Comparison of ENCODE assay signal across 8 cellular contexts in genomic region chr1:27563407-27564263, GRCh38. TPM values are rescaled to one million over a fixed set of nuclear protein-coding genes. Genes with fewer than 3 reads are reported as not detected.
DNase-seq lines count a peak whose midpoint lies in the region; TF ChIP-seq lines count a peak whose summit lies in the region.
"Had no signal": no experiment of that assay in that cellular context is flagged by ENCODE, and none has a peak within 500 bp of the region (broad histone marks: within the 10 kb centered on the region; RNA-seq: fewer than 3 reads in every experiment).

No MANE protein-coding gene starts in this region.

- no peaks in the 10 kb centered on the region for H3K27me3 ChIP-seq in colonic mucosa

- peak overlapping the region; percentile 87 for H3K27ac Mint-ChIP-seq in type B pancreatic cell

- DNase-seq in HuH-7 (ENCODE audit: low spot score) (peak; percentile 70), colonic mucosa (peak; percentile 80), medulla oblongata (ENCODE audit: extremely low spot score) (peak; percentile 63), type B pancreatic cell (ENCODE audit: extremely low spot score, unreplicated experiment) (no peak), NCI-H82 treated with DMSO at 0.1 percent for 48 hours (lab: John Stamatoyannopoulos, UW; ENCODE audit: unreplicated experiment) (no peak)
- no peak for DNase-seq in activated CD8-positive, alpha-beta memory T cell treated with anti-CD3 and anti-CD28 coated beads for 24 hours
- DNase-seq in stimulated activated CD4-positive, alpha-beta T cell treated with anti-CD3 and anti-CD28 coated beads, Interleukin-1b, Interleukin-23, amount 100 ng/mL, for 48 hours: no peak
- DNase-seq: midbrain had no signal

- no peaks in the 10 kb centered on the region for H3K36me3 ChIP-seq in colonic mucosa

- no peak overlapping the region for H3K4me3 ChIP-seq in colonic mucosa

- no peaks in the 10 kb centered on the region for H3K9me3 ChIP-seq in colonic mucosa

- H3K9me3 Mint-ChIP-seq in type B pancreatic cell: no peaks in the 10 kb centered on the region

- H3K4me1 ChIP-seq in colonic mucosa: peaks cover 37% of the 10 kb centered on the region

- peak overlapping the region; percentile 64 for H3K4me3 Mint-ChIP-seq in type B pancreatic cell

- H3K9ac ChIP-seq in colonic mucosa (ENCODE audit: low read depth in 2 of 2, low read length in 2 of 2): peak overlapping the region; percentile 15 to 19

- TF ChIP-seq CTCF in colonic mucosa (IDR thresholded peaks at IDR 0.05): no peak
- TF ChIP-seq CTCF in type B pancreatic cell (conservative IDR thresholded peaks at IDR 0.05): no peak

- intact Hi-C loops in colonic mucosa (cut with DNase I): no loop called here

- H3K27me3 Mint-ChIP-seq in type B pancreatic cell: no peaks in the 10 kb centered on the region

- H3K36me3 Mint-ChIP-seq in type B pancreatic cell: no peaks in the 10 kb centered on the region

- peaks cover 84% of the 10 kb centered on the region for H3K4me1 Mint-ChIP-seq in type B pancreatic cell (ENCODE audit: unreplicated experiment)

- peak overlapping the region; percentile 58 for H3K27ac ChIP-seq in colonic mucosa

RNA-seq across cellular contexts. Expression of gene AHDC1, which starts 40.3 kb away (rescaled TPM):
- total RNA-seq in colonic mucosa (10 to 100 TPM; 18.4 to 26.8 TPM), type B pancreatic cell (ENCODE audit: low replicate concordance) (49.3 and 61.0 TPM in 2 replicates)

Comparison
In these comparisons a context has a peak if more than half of its experiments do, and no peak if none do; other contexts are left out.
1. DNase-seq: peak in HuH-7 (single experiment), colonic mucosa (single experiment) and medulla oblongata (single experiment); none in type B pancreatic cell (single experiment), activated CD8-positive, alpha-beta memory T cell treated with anti-CD3 and anti-CD28 coated beads for 24 hours (single experiment), NCI-H82 treated with DMSO at 0.1 percent for 48 hours (single experiment) and stimulated activated CD4-positive, alpha-beta T cell treated with anti-CD3 and anti-CD28 coated beads, Interleukin-1b, Interleukin-23, amount 100 ng/mL, for 48 hours (single experiment).